ENCODE assay signal across 8 cellular contexts in the genomic region with DNA sequence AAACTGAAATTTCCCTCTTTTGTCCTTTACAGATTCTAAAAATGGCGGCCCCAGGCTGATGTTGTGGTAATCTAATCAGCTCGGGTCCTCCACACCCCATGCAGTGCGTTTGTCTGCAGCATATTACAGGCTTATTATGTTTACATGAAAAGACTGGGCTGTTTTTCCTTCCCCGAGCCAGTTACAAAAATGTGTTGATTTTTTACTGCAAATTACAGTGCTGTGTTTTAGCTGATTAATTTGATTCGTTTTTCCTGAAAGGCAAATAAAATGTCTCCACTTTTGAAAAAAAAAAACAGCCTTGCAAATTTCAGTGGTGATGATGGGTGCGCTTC. TPM values are rescaled to one million over a fixed set of nuclear protein-coding genes. Genes with fewer than 3 reads are reported as not detected.
DNase-seq lines count a peak whose midpoint lies in the region; ATAC-seq, FAIRE-seq and TF ChIP-seq lines count a peak whose summit lies in the region.

No MANE protein-coding gene starts in this region.

- peak; percentile 22 for ATAC-seq in K562
- ATAC-seq in HG02884 (IDR thresholded peaks at IDR 0.05; ENCODE audit: unreplicated experiment) = no peak

- FAIRE-seq in K562 (lab: Jason Lieb, UNC) (peak; percentile 56), kidney (lab: Jason Lieb, UNC) (no peak)

- H3K4me1 ChIP-seq in K562 (replicated peaks in 1 of 2; ENCODE audit: control insufficient read depth in 2 of 2, insufficient read depth in 2 of 2, low read length in 2 of 2) (peaks cover 11 to 19% of the 10 kb centered on the region in 2 experiments; a peak in 4 of 5 replicates), kidney (ENCODE audit: control insufficient read depth in 1 of 2, insufficient read depth in 1 of 2, low read depth in 1 of 2, low read length in 2 of 2) (peaks cover 1 to 5% of the 10 kb centered on the region in 2 donors)

- H3K27ac ChIP-seq in K562 (ENCODE audit: extremely low read depth, low read depth, low read length) = peak overlapping the region; percentile 98
- H3K27ac ChIP-seq in kidney (ENCODE audit: low read depth in 2 of 2, low read length in 2 of 2) = peak overlapping the region; percentile 100

- peak overlapping the region; percentile 84 for H2AFZ ChIP-seq in K562 (ENCODE audit: low read depth, low read length)

- H3K4me3 ChIP-seq in K562 = peak overlapping the region; percentile 78
- peak overlapping the region; percentile 89 to 98 for H3K4me3 ChIP-seq in kidney (ENCODE audit: low read length in 2 of 2)

- peaks cover 48% of the 10 kb centered on the region for H3K4me1 Mint-ChIP-seq in stimulated activated naive CD8-positive, alpha-beta T cell treated with anti-CD3 and anti-CD28 coated beads, Interleukin-15, Interleukin-2, amounts not matched to agents 100 ng/mL and 50 ng/mL, for 24 hours (ENCODE audit: low read depth)

- peaks cover 4% of the 10 kb centered on the region for H3K27me3 Mint-ChIP-seq in stimulated activated naive CD8-positive, alpha-beta T cell treated with anti-CD3 and anti-CD28 coated beads, Interleukin-15, Interleukin-2, amounts not matched to agents 100 ng/mL and 50 ng/mL, for 24 hours

- POLR2A ChIA-PET in K562 (lab: Yijun Ruan, JAX) = interaction anchor here (0.8 to 7.3 kb wide), 16 partner anchors 8 to 382 kb away, joined by 3 to 144 read pairs (median 5); no protein-coding TSS in a partner anchor

- H3K9me3 ChIP-seq in K562 (replicated peaks; ENCODE audit: control insufficient read depth, insufficient read depth, low read depth, low read length) = no peaks in the 10 kb centered on the region
- H3K9me3 ChIP-seq in kidney (ENCODE audit: control insufficient read depth in 1 of 2, low read length in 2 of 2) = no peaks in the 10 kb centered on the region

- H3K9ac ChIP-seq in K562 (ENCODE audit: insufficient read depth in 1 of 2, low read depth in 2 of 2, low read length in 2 of 2) (peak overlapping the region; percentile 100; a peak in 3 of 4 replicates), kidney (ENCODE audit: low read length in 2 of 2) (peak overlapping the region; percentile 87 to 100)

- no peak for TF ChIP-seq RAD21 in K562 (CRISPR knock-in tag; conservative IDR thresholded peaks at IDR 0.05 in 1 of 2, IDR thresholded peaks at IDR 0.05 in 1 of 2)

- H3K4me2 ChIP-seq in K562 (ENCODE audit: insufficient read depth, low read length) = peak overlapping the region; percentile 95

- TF ChIP-seq POLR2A in K562 (conservative IDR thresholded peaks at IDR 0.05) = no peak

- peak in 4 of 6 experiments; percentile 19 to 43 (median 31) for DNase-seq in stimulated activated naive CD4-positive, alpha-beta T cell (lab: John Stamatoyannopoulos, UW)
- no peak for DNase-seq in stimulated activated naive CD4-positive, alpha-beta T cell treated with Interleukin-2 at 50 U/mL for 16 hours (lab: John Stamatoyannopoulos, UW)
- peak; percentile 79 for DNase-seq in NCI-H82 (lab: John Stamatoyannopoulos, UW)
- peak; percentile 44 to 81 (median 61) for DNase-seq in K562 (ENCODE audit: extremely low read depth in 1 of 4, low spot score in 3 of 4)
- no peak for DNase-seq in kidney
- DNase-seq in NCI-H226 = no peak

- peaks cover 95% of the 10 kb centered on the region for H3K79me2 ChIP-seq in K562 (ENCODE audit: control insufficient read depth, insufficient read depth, low read length)

- peak overlapping the region; percentile 97 for H3K4me3 Mint-ChIP-seq in stimulated activated naive CD8-positive, alpha-beta T cell treated with anti-CD3 and anti-CD28 coated beads, Interleukin-15, Interleukin-2, amounts not matched to agents 100 ng/mL and 50 ng/mL, for 24 hours

- TF ChIP-seq CTCF in K562 (IDR thresholded peaks at IDR 0.05 in 2 of 3, conservative IDR thresholded peaks at IDR 0.05 in 1 of 3; ENCODE audit: insufficient read depth in 2 of 3, low read depth in 1 of 3, low read length in 3 of 3) (no peak), kidney (IDR thresholded peaks at IDR 0.05; ENCODE audit: borderline replicate concordance, extremely low read depth, insufficient read depth) (no peak)

- peaks cover 18% of the 10 kb centered on the region for H4K20me1 ChIP-seq in K562 (replicated peaks; ENCODE audit: control insufficient read depth, insufficient read depth, low read length)

- BruUV-seq in K562 (replicated peaks; lab: Mats Ljungman, UMichigan) = no TSS peak

- peaks cover 10% of the 10 kb centered on the region for H3K36me3 ChIP-seq in K562 (ENCODE audit: control insufficient read depth, insufficient read depth, low read length)
- peaks cover 0 to 2% of the 10 kb centered on the region in 2 donors for H3K36me3 ChIP-seq in kidney (ENCODE audit: control insufficient read depth in 1 of 2, insufficient read depth in 2 of 2, low read length in 2 of 2)

- H3K9me3 Mint-ChIP-seq in stimulated activated naive CD8-positive, alpha-beta T cell treated with anti-CD3 and anti-CD28 coated beads, Interleukin-15, Interleukin-2, amounts not matched to agents 100 ng/mL and 50 ng/mL, for 24 hours = no peaks in the 10 kb centered on the region

- peak overlapping the region; percentile 100 for H3K27ac Mint-ChIP-seq in stimulated activated naive CD8-positive, alpha-beta T cell treated with anti-CD3 and anti-CD28 coated beads, Interleukin-15, Interleukin-2, amounts not matched to agents 100 ng/mL and 50 ng/mL, for 24 hours

- 3% methylated on average over 6 of the region's 6 CpGs for whole genome bisulfite sequencing in K562 (ENCODE audit: insufficient coverage, low coverage, missing lambda C conversion rate)

- no peaks in the 10 kb centered on the region for H3K27me3 ChIP-seq in K562 (ENCODE audit: control insufficient read depth in 2 of 2, insufficient read depth in 2 of 2, low read length in 2 of 2)

- CTCF ChIA-PET in K562 (lab: Yijun Ruan, JAX; ENCODE audit: low intra/inter-chr PET ratio) = interaction anchor here (0.9 kb wide), 1 partner anchor 34 kb away, joined by 3 read pairs; no protein-coding TSS in a partner anchor

- H3K9me1 ChIP-seq in K562 (ENCODE audit: control insufficient read depth, insufficient read depth, low read length) = no peaks in the 10 kb centered on the region

- no peak for TF ChIP-seq EP300 in K562 (IDR thresholded peaks at IDR 0.05; ENCODE audit: low read length)

- intact Hi-C loops in K562 (cut with micrococcal nuclease) (loop anchor here (2.0 to 10.0 kb wide), 3 partner anchors 369 to 1095 kb away; partner anchors contain the start of genes PUS7 and SRPK2), kidney (cut with DNase I) (no loop called here)

- H3K36me3 Mint-ChIP-seq in stimulated activated naive CD8-positive, alpha-beta T cell treated with anti-CD3 and anti-CD28 coated beads, Interleukin-15, Interleukin-2, amounts not matched to agents 100 ng/mL and 50 ng/mL, for 24 hours (ENCODE audit: low read depth) = peaks cover 61% of the 10 kb centered on the region

- in situ Hi-C loops in K562 (cut with MboI) = no loop called here

TF ChIP-seq in K562, 482 proteins besides CTCF, POLR2A, EP300 and RAD21 (continues in another document):
- TF ChIP-seq CSDE1 (IDR thresholded peaks at IDR 0.05) (no peak), CREB1 (IDR thresholded peaks at IDR 0.05) (no peak), CREB1 (CRISPR knock-in tag; IDR thresholded peaks at IDR 0.05) (no peak), NCOR1 (IDR thresholded peaks at IDR 0.05) (no peak), SIN3A (IDR thresholded peaks at IDR 0.05; ENCODE audit: borderline replicate concordance in 2 of 2, control insufficient read depth in 1 of 2, low read depth in 2 of 2, low read length in 2 of 2) (0 out of 4 replicates have a peak, but pooled peaks of 1 of the 2 experiments have one; percentile 26), XRCC5 (IDR thresholded peaks at IDR 0.05; ENCODE audit: low read depth, low read length) (no peak), DDX20 (tag; IDR thresholded peaks at IDR 0.05; ENCODE audit: low read depth) (no peak), CBX1 (IDR thresholded peaks at IDR 0.05; ENCODE audit: low read depth) (no peak)
- TF ChIP-seq, protein P1, sequence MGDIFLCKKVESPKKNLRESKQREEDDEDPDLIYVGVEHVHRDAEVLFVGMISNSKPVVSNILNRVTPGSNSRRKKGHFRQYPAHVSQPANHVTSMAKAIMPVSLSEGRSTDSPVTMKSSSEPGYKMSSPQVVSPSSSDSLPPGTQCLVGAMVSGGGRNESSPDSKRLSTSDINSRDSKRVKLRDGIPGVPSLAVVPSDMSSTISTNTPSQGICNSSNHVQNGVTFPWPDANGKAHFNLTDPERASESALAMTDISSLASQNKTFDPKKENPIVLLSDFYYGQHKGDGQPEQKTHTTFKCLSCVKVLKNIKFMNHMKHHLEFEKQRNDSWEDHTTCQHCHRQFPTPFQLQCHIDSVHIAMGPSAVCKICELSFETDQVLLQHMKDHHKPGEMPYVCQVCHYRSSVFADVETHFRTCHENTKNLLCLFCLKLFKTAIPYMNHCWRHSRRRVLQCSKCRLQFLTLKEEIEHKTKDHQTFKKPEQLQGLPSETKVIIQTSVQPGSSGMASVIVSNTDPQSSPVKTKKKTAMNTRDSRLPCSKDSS (IDR thresholded peaks at IDR 0.05; ENCODE audit: low read depth, partially characterized antibody) = no peak

RNA-seq across cellular contexts. Expression of gene KMT2E, which starts 1.6 kb away (rescaled TPM):
- total RNA-seq in K562 (2011; cell fraction: chromatin; rRNA removed; ENCODE audit: low replicate concordance) = 207 and 465 TPM in 2 replicates
- total RNA-seq in K562 (2011; cell fraction: nucleolus; rRNA removed) = 88.1 and 130 TPM in 2 replicates
- total RNA-seq in K562 (2011; cell fraction: nucleoplasm; rRNA removed) = 182 and 231 TPM in 2 replicates
- total RNA-seq in K562 (2014; rRNA removed) (33.5 and 38.1 TPM in 2 replicates), K562 (2014; rRNA removed; fragmentation: Illumina TruSeq; extraction: Trizol) (41.7 and 46.6 TPM in 2 replicates), K562 (2015; rRNA removed; fragmentation: Illumina TruSeq; extraction: Trizol) (38.6 and 39.9 TPM in 2 replicates), K562 (2021) (48.1 and 55.3 TPM in 2 replicates), kidney (106 TPM)
- polyA plus RNA-seq in K562 (2011; rRNA removed) (11.1 and 14.5 TPM in 2 replicates), K562 (2014; fragmentation: Illumina TruSeq; extraction: Trizol) (33.8 and 38.7 TPM in 2 replicates), K562 (2014; fragmentation: Nextera tagmentation; extraction: Ambion mirVana) (10 to 100 TPM in 1 of 2 experiments, 1 to 10 TPM in 1; 8.9 to 15.9 TPM), K562 (2014; rRNA removed) (18.2 and 23.4 TPM in 2 replicates), kidney (ENCODE audit: insufficient read depth, low read depth, low replicate concordance) (7.2 TPM)
- polyA plus RNA-seq in K562 (2011; cell fraction: cytosol; rRNA removed) = 7.9 and 14.7 TPM in 2 replicates
- polyA plus RNA-seq in K562 (2011; cell fraction: nucleus; rRNA removed) = 55.0 and 72.1 TPM in 2 replicates
- 26.5 and 30.8 TPM in 2 replicates for polyA plus RNA-seq in K562 (2012)
- 84.5 and 96.0 TPM in 2 replicates for polyA minus RNA-seq in K562 (2011; rRNA and poly(A)+ RNA removed)
- polyA minus RNA-seq in K562 (2011; cell fraction: cytosol; rRNA and poly(A)+ RNA removed) = 28.8 and 34.0 TPM in 2 replicates
- 110 and 143 TPM in 2 replicates for polyA minus RNA-seq in K562 (2011; cell fraction: nucleus; rRNA and poly(A)+ RNA removed)

Comparison
In these comparisons a context has a peak if more than half of its experiments do, and no peak if none do; other contexts are left out.
1. DNase-seq: peak in stimulated activated naive CD4-positive, alpha-beta T cell (4 of 6), NCI-H82 (single experiment) and K562 (4 of 4); none in stimulated activated naive CD4-positive, alpha-beta T cell treated with Interleukin-2 at 50 U/mL for 16 hours (single experiment), kidney (single experiment) and NCI-H226 (single experiment).